In genomic region chr2:74894261-74895030, GRCh38 we compare ENCODE assay signal across 14 cellular contexts.
DNase-seq lines count a peak whose midpoint lies in the region; ATAC-seq and TF ChIP-seq lines count a peak whose summit lies in the region.
"Had no signal": no experiment of that assay in that cellular context is flagged by ENCODE, and none has a peak within 500 bp of the region (broad histone marks: within the 10 kb centered on the region; RNA-seq: fewer than 3 reads in every experiment).

No MANE protein-coding gene starts in this region.

- H3K9me3 ChIP-seq in IMR-90 (ENCODE audit: control insufficient read depth, insufficient read depth, low read length) (no peaks in the 10 kb centered on the region), trophoblast cell (ENCODE audit: insufficient read depth, low read depth, low read length) (peaks cover 3% of the 10 kb centered on the region)
- H3K9me3 ChIP-seq: SJCRH30 had no signal

- H3K14ac ChIP-seq in IMR-90 (replicated peaks; ENCODE audit: low read depth, low read length): peak overlapping the region; percentile 75
- no peak overlapping the region for H3K14ac ChIP-seq in trophoblast cell (ENCODE audit: low read length)

- no peak for TF ChIP-seq RAD21 in IMR-90 (IDR thresholded peaks at IDR 0.05; ENCODE audit: low read length)

- no peaks in the 10 kb centered on the region for H3K79me2 ChIP-seq in trophoblast cell (ENCODE audit: control insufficient read depth, insufficient read depth, low read length, poor library complexity)

- dilution Hi-C loops in IMR-90 (cut with HindIII; ENCODE audit: low sequenced_read_pairs, unreplicated experiment): no loop called here

- CTCF ChIA-PET in IMR-90 (lab: Yijun Ruan, JAX): interaction anchor here (0.7 to 1.0 kb wide), 2 partner anchors 14 to 722 kb away, joined by 3 read pairs; no protein-coding TSS in a partner anchor

- TF ChIP-seq CTCF in AG10803 (conservative IDR thresholded peaks at IDR 0.05; ENCODE audit: low read length) (no peak), IMR-90 (conservative IDR thresholded peaks at IDR 0.05; ENCODE audit: low read depth, low read length) (no peak), cardiac fibroblast (IDR thresholded peaks at IDR 0.05; ENCODE audit: low read depth, low read length) (no peak)

- H3K23ac ChIP-seq in IMR-90 (ENCODE audit: low read depth, low read length) (peak overlapping the region; percentile 74; the same call in 1 of the 2 replicates), trophoblast cell (ENCODE audit: low read length) (no peak overlapping the region)

- H2BK120ac ChIP-seq in IMR-90 (ENCODE audit: low read depth, low read length) (peak overlapping the region; percentile 93), trophoblast cell (ENCODE audit: insufficient read depth, low read length, poor library complexity) (no peak overlapping the region)

- H2BK5ac ChIP-seq in IMR-90 (ENCODE audit: low read depth, low read length, poor library complexity, severe bottlenecking) (peak overlapping the region; percentile 78), trophoblast cell (ENCODE audit: low read depth, low read length, poor library complexity) (no peak overlapping the region)

- H4K91ac ChIP-seq in IMR-90 (ENCODE audit: insufficient read depth, low read depth, low read length): peak overlapping the region; percentile 60
- H4K91ac ChIP-seq in trophoblast cell (ENCODE audit: low read depth, low read length): no peak overlapping the region

- H3K27me3 ChIP-seq in IMR-90 (ENCODE audit: control insufficient read depth, insufficient read depth, low read length) (no peaks in the 10 kb centered on the region), trophoblast cell (ENCODE audit: insufficient read depth, low read length) (no peaks in the 10 kb centered on the region)
- H3K27me3 ChIP-seq: SJCRH30 had no signal

- H3K4me2 ChIP-seq in IMR-90 (ENCODE audit: low read depth, low read length) (no peak overlapping the region), trophoblast cell (ENCODE audit: low read length) (no peak overlapping the region)

- TF ChIP-seq POLR2A in IMR-90 (IDR thresholded peaks at IDR 0.05; ENCODE audit: low read depth, low read length): no peak
- TF ChIP-seq POLR2A in GM18505 (IDR thresholded peaks at IDR 0.05; ENCODE audit: borderline replicate concordance, extremely low read depth, insufficient read depth, insufficient read length): no peak

- no peak overlapping the region for H4K12ac ChIP-seq in trophoblast cell (ENCODE audit: low read depth, low read length)

- H4K5ac ChIP-seq in IMR-90 (ENCODE audit: low read depth, low read length): peak overlapping the region; percentile 21

- H2AK5ac ChIP-seq in IMR-90 (ENCODE audit: low read depth, low read length) (peak overlapping the region; percentile 52), trophoblast cell (ENCODE audit: low read length) (no peak overlapping the region)

- H3K9ac ChIP-seq in IMR-90 (ENCODE audit: low read depth, low read length) (peak overlapping the region; percentile 13; the same call in 1 of the 2 replicates), trophoblast cell (ENCODE audit: low read length) (no peak overlapping the region)

- no peak overlapping the region for H2BK12ac ChIP-seq in trophoblast cell (ENCODE audit: low read length)

- H3K4me1 ChIP-seq in IMR-90 (ENCODE audit: control insufficient read depth, insufficient read depth, low read length) (peaks cover 17% of the 10 kb centered on the region), trophoblast cell (ENCODE audit: control insufficient read depth in 1 of 2, insufficient read depth in 2 of 2, low read length in 2 of 2) (peaks cover 0 to 2% of the 10 kb centered on the region in 2 experiments)
- H3K4me1 ChIP-seq: SJCRH30 had no signal

- 100% methylated on average over 1 of the region's 6 CpGs; no CpG with 5 or more reads in 1 of the 2 experiments for WGBS in IMR-90 (ENCODE audit: extremely low coverage in 2 of 2, insufficient read length in 1 of 2), 2 experiments
- WGBS in trophoblast cell (ENCODE audit: extremely low coverage, insufficient coverage, insufficient read length): no CpG with 5 or more reads among the region's 6 CpGs

- H2AFZ ChIP-seq in IMR-90 (replicated peaks; ENCODE audit: low read length, poor library complexity) (peak overlapping the region; percentile 76), trophoblast cell (ENCODE audit: insufficient read depth, low read length, poor library complexity) (no peak overlapping the region)

- ATAC-seq in IMR-90 (ENCODE audit: low read depth) (peak; percentile 77), HG02852 (IDR thresholded peaks at IDR 0.05; ENCODE audit: unreplicated experiment) (no peak), GM18505 (IDR thresholded peaks at IDR 0.05; ENCODE audit: unreplicated experiment) (no peak)
- ATAC-seq: activated CD4-positive, CD25-positive, alpha-beta regulatory T cell treated with anti-CD3 and anti-CD28 coated beads, Interleukin-2, amount 50 U/mL, for 24 hours had no signal

- peak overlapping the region; percentile 79; the same call in 1 of the 3 replicates for H2BK15ac ChIP-seq in IMR-90 (ENCODE audit: low read depth, low read length)

- peak overlapping the region; percentile 67 for H2BK20ac ChIP-seq in IMR-90 (ENCODE audit: low read depth, low read length)

- H3K27ac ChIP-seq in IMR-90 (ENCODE audit: insufficient read depth, low read length) (peak overlapping the region; percentile 78), trophoblast cell (ENCODE audit: low read depth, low read length) (no peak overlapping the region)
- H3K27ac ChIP-seq: SJCRH30 had no signal

- H3K56ac ChIP-seq in IMR-90 (ENCODE audit: extremely low read depth, insufficient read depth, low read length): peak overlapping the region; percentile 62; the same call in 1 of the 2 replicates

- H3K36me3 ChIP-seq in IMR-90 (ENCODE audit: control insufficient read depth, insufficient read depth, low read length) (peaks cover 26% of the 10 kb centered on the region), trophoblast cell (ENCODE audit: control insufficient read depth in 1 of 2, insufficient read depth in 2 of 2, low read length in 2 of 2) (peaks cover 4% of the 10 kb centered on the region in 2 experiments)

- BruUV-seq in IMR-90 (replicated peaks; lab: Mats Ljungman, UMichigan): no TSS peak

- POLR2A ChIA-PET in IMR-90 (lab: Charles Lee; ENCODE audit: unreplicated experiment): no interaction called here

- H3K79me1 ChIP-seq in IMR-90 (ENCODE audit: low read depth in 1 of 2, low read length in 2 of 2) (peaks cover 4 to 7% of the 10 kb centered on the region in 2 experiments; a peak in 3 of 4 replicates), trophoblast cell (ENCODE audit: low read length) (no peaks in the 10 kb centered on the region)

- H3K4ac ChIP-seq in IMR-90 (ENCODE audit: low read depth, low read length) (peak overlapping the region; percentile 82), trophoblast cell (ENCODE audit: low read depth, low read length) (no peak overlapping the region)

- intact Hi-C loops in IMR-90 (cut with micrococcal nuclease): no loop called here

- peak overlapping the region; percentile 58 to 79 for H4K8ac ChIP-seq in IMR-90 (ENCODE audit: low read depth in 2 of 2, low read length in 2 of 2)
- peak overlapping the region; percentile 36 for H4K8ac ChIP-seq in trophoblast cell (ENCODE audit: low read depth, low read length)

- H3K18ac ChIP-seq in IMR-90 (ENCODE audit: low read depth, low read length): peak overlapping the region; percentile 42; the same call in 1 of the 2 replicates
- no peak overlapping the region for H3K18ac ChIP-seq in trophoblast cell (ENCODE audit: low read length)

- no peaks in the 10 kb centered on the region for H4K20me1 ChIP-seq in IMR-90 (ENCODE audit: insufficient read depth, low read length)

- in situ Hi-C loops in IMR-90 (cut with MboI; ENCODE audit: low sequenced_read_pairs): no loop called here

- peak overlapping the region; percentile 56 for H2AK9ac ChIP-seq in IMR-90 (replicated peaks; ENCODE audit: low read depth, low read length, poor library complexity)

- H3K9me1 ChIP-seq in IMR-90 (ENCODE audit: insufficient read depth, low read length): peaks cover 6% of the 10 kb centered on the region; the same call in 1 of the 2 replicates

- H3K4me3 ChIP-seq in AG10803 (ENCODE audit: low read length) (no peak overlapping the region), IMR-90 (ENCODE audit: insufficient read depth, low read depth, low read length) (no peak overlapping the region), cardiac fibroblast (replicated peaks in 1 of 2; ENCODE audit: low read depth in 2 of 2, low read length in 2 of 2) (no peak overlapping the region), trophoblast cell (ENCODE audit: low read depth, low read length) (no peak overlapping the region)
- H3K4me3 ChIP-seq: SJCRH30 had no signal

- DNase-seq in AG10803 (ENCODE audit: low read depth) (peak; percentile 92), IMR-90 (peak; percentile 78), cardiac fibroblast (ENCODE audit: low read depth in 2 of 2) (peak; percentile 92 to 94), trophoblast cell (peak in 1 of 2 donors; percentile 37), NCI-H446 (lab: John Stamatoyannopoulos, UW) (no peak), DMS53 treated with DMSO at 0.1 percent for 48 hours (lab: John Stamatoyannopoulos, UW; ENCODE audit: unreplicated experiment) (no peak)
- DNase-seq: activated effector memory CD4-positive, alpha-beta T cell treated with Interleukin-2 at 50 U/mL for 16 hours; dermis blood vessel endothelial cell; hypothalamus; NCI-H1436; SJCRH30 had no signal

TF ChIP-seq in IMR-90, 13 proteins besides CTCF, POLR2A, EP300 and RAD21:
- no peak for TF ChIP-seq RCOR1 (IDR thresholded peaks at IDR 0.05; ENCODE audit: insufficient replicate concordance, low read length)
- TF ChIP-seq CEBPB (IDR thresholded peaks at IDR 0.05; ENCODE audit: low read depth, low read length): peak; percentile 92
- TF ChIP-seq SMC3 (IDR thresholded peaks at IDR 0.05; ENCODE audit: low read depth, low read length): no peak; the same call in 1 of the 2 replicates
- TF ChIP-seq MXI1 (IDR thresholded peaks at IDR 0.05; ENCODE audit: borderline replicate concordance, low read depth, low read length): no peak

Comparison
In these comparisons a context has a peak if more than half of its experiments do, and no peak if none do; other contexts are left out.
1. DNase-seq: peak in AG10803 (single experiment), IMR-90 (single experiment) and cardiac fibroblast (2 of 2); none in NCI-H446 (0 of 2) and DMS53 treated with DMSO at 0.1 percent for 48 hours (single experiment).